19 cellular contexts compared by ENCODE assay signal in the genomic region with DNA sequence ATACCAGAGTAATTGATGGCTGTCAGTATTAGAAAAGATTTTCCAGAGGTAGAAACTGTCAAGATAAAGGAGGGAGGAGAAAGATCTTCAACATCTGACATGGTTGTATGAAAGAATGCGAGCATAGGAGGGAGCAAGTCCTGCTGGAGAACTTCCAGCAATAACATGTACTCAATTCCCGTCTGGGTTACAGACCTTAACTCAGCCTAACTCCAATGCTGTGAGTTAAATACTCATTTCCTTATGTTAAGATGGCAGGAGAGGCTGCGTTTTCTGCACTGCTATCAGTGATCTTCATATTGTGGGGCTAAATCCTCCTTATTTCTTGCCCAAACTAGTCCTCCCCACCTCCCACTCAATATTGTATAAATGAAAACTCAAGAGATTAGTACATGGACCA.
"Had no signal": no experiment of that assay in that cellular context is flagged by ENCODE, and none has a peak within 500 bp of the region (broad histone marks: within the 10 kb centered on the region; RNA-seq: fewer than 3 reads in every experiment).

No MANE protein-coding gene starts in this region.

- ATAC-seq: activated CD8-positive, alpha-beta T cell treated with anti-CD3 and anti-CD28 coated beads, Interleukin-2, amount 10 ng/mL, durations not matched to agents 7 days and 5 days; effector memory CD8-positive, alpha-beta T cell; left cardiac atrium; psoas muscle had no signal

- H3K4me1 Mint-ChIP-seq: naive B cell had no signal

- H3K27ac ChIP-seq: psoas muscle, SJCRH30, thoracic aorta had no signal

- DNase-seq: activated CD8-positive, alpha-beta memory T cell treated with anti-CD3 and anti-CD28 coated beads, Interleukin-2, amount 50 U/mL, for 48 hours; activated CD8-positive, alpha-beta T cell treated with anti-CD3 and anti-CD28 coated beads, Interleukin-2, amount 10 ng/mL, durations not matched to agents 7 days and 5 days; activated naive CD4-positive, alpha-beta T cell treated with anti-CD3 and anti-CD28 coated beads, Interleukin-2, amount 10 ng/mL, durations not matched to agents 7 days and 5 days; anterior cingulate cortex; caudate nucleus; cortex of kidney; effector memory CD8-positive, alpha-beta T cell; left cardiac atrium; naive B cell; nucleus accumbens; psoas muscle; SJCRH30; stimulated activated CD4-positive, alpha-beta T cell treated with anti-CD3 and anti-CD28 coated beads, Interleukin-4, amount 100 ng/mL, for 1 hour; stimulated activated CD8-positive, alpha-beta memory T cell treated with anti-CD3 and anti-CD28 coated beads, Interleukin-4, amount 100 ng/mL, for 48 hours; T1000 had no signal

- H3K36me3 ChIP-seq: SJCRH30, thoracic aorta had no signal

- H3K4me3 Mint-ChIP-seq: activated CD8-positive, alpha-beta T cell treated with anti-CD3 and anti-CD28 coated beads, Interleukin-2, amount 10 ng/mL, durations not matched to agents 7 days and 5 days; activated naive CD4-positive, alpha-beta T cell treated with anti-CD3 and anti-CD28 coated beads, Interleukin-2, amount 10 ng/mL, durations not matched to agents 7 days and 5 days; effector memory CD8-positive, alpha-beta T cell; naive B cell; stimulated activated naive CD8-positive, alpha-beta T cell treated with anti-CD3 and anti-CD28 coated beads, Interleukin-15, Interleukin-2, amounts not matched to agents 100 ng/mL and 50 ng/mL, for 24 hours had no signal

- FAIRE-seq: urothelium cell line had no signal

- H3K27me3 Mint-ChIP-seq: activated naive CD4-positive, alpha-beta T cell treated with anti-CD3 and anti-CD28 coated beads, Interleukin-2, amount 10 ng/mL, durations not matched to agents 7 days and 5 days; naive B cell; stimulated activated naive CD8-positive, alpha-beta T cell treated with anti-CD3 and anti-CD28 coated beads, Interleukin-15, Interleukin-2, amounts not matched to agents 100 ng/mL and 50 ng/mL, for 24 hours had no signal

- H3K4me3 ChIP-seq: lung, psoas muscle, SJCRH30, thoracic aorta had no signal

- H3K27ac Mint-ChIP-seq: activated CD8-positive, alpha-beta T cell treated with anti-CD3 and anti-CD28 coated beads, Interleukin-2, amount 10 ng/mL, durations not matched to agents 7 days and 5 days; effector memory CD8-positive, alpha-beta T cell; naive B cell; stimulated activated naive CD8-positive, alpha-beta T cell treated with anti-CD3 and anti-CD28 coated beads, Interleukin-15, Interleukin-2, amounts not matched to agents 100 ng/mL and 50 ng/mL, for 24 hours had no signal

- H3K9me3 Mint-ChIP-seq: effector memory CD8-positive, alpha-beta T cell had no signal

- H3K27me3 ChIP-seq: SJCRH30 had no signal

- H3K4me1 ChIP-seq: psoas muscle, SJCRH30 had no signal

- H3K9me3 ChIP-seq: psoas muscle, thoracic aorta had no signal
